30 cellular contexts compared by ENCODE assay signal in genomic region chr2:28659127-28659526, GRCh38.
"Had no signal": no experiment of that assay in that cellular context is flagged by ENCODE, and none has a peak within 500 bp of the region (broad histone marks: within the 10 kb centered on the region; RNA-seq: fewer than 3 reads in every experiment).

No MANE protein-coding gene starts in this region.

- FAIRE-seq: endometrium, endothelial cell of umbilical vein, frontal cortex had no signal

- H3K4me3 ChIP-seq: ascending aorta, breast epithelium, cardiac muscle cell, colonic mucosa, heart left ventricle had no signal

- H3K27me3 ChIP-seq: ascending aorta, breast epithelium, cardiac muscle cell, colonic mucosa, heart left ventricle had no signal

- H3K36me3 ChIP-seq: ascending aorta, breast epithelium, cardiac muscle cell, colonic mucosa, heart left ventricle, WERI-Rb-1 had no signal

- H3K27ac ChIP-seq: breast epithelium, cardiac muscle cell, colonic mucosa, WERI-Rb-1 had no signal

- ATAC-seq: activated CD4-positive, alpha-beta T cell treated with anti-CD3 and anti-CD28 coated beads for 36 hours; activated CD4-positive, CD25-positive, alpha-beta regulatory T cell treated with anti-CD3 and anti-CD28 coated beads, Interleukin-2, amount 50 U/mL, for 24 hours; activated CD8-positive, alpha-beta memory T cell treated with anti-CD3 and anti-CD28 coated beads, Interleukin-2, amount 10 ng/mL, durations not matched to agents 7 days and 5 days; activated CD8-positive, alpha-beta T cell treated with anti-CD3 and anti-CD28 coated beads, Interleukin-2, amount 10 ng/mL, durations not matched to agents 7 days and 5 days; activated naive CD4-positive, alpha-beta T cell treated with anti-CD3 and anti-CD28 coated beads, Interleukin-2, amount 50 U/mL, for 72 hours; T-helper 17 cell had no signal

- DNase-seq: activated B cell treated with CpG ODN at 0.5 μM for 24 hours; activated CD4-positive, alpha-beta memory T cell treated with anti-CD3 and anti-CD28 coated beads for 36 hours; activated CD4-positive, alpha-beta T cell treated with anti-CD3 and anti-CD28 coated beads for 36 hours; activated CD4-positive, alpha-beta T cell treated with anti-CD3 and anti-CD28 coated beads, Interleukin-2, amount 10 ng/mL, durations not matched to agents 24 days and 14 days; activated CD8-positive, alpha-beta memory T cell treated with anti-CD3 and anti-CD28 coated beads, Interleukin-2, amount 10 ng/mL, durations not matched to agents 7 days and 5 days; activated CD8-positive, alpha-beta memory T cell treated with anti-CD3 and anti-CD28 coated beads, Interleukin-2, amount 50 U/mL, for 4 hours; activated CD8-positive, alpha-beta T cell treated with anti-CD3 and anti-CD28 coated beads, Interleukin-2, amount 10 ng/mL, durations not matched to agents 7 days and 5 days; activated effector memory CD4-positive, alpha-beta T cell treated with anti-CD3 and anti-CD28 coated beads, Interleukin-2, amount 50 U/mL, for 16 hours; activated naive CD4-positive, alpha-beta T cell treated with anti-CD3 and anti-CD28 coated beads, Interleukin-2, amount 10 ng/mL, durations not matched to agents 7 days and 5 days; activated naive CD8-positive, alpha-beta T cell treated with anti-CD3 and anti-CD28 coated beads, Interleukin-2, amount 10 ng/mL, durations not matched to agents 7 days and 5 days; activated T-cell treated with anti-CD3 and anti-CD28 coated beads, Interleukin-2, amount 50 U/mL, for 1 hour; activated T-cell treated with anti-CD3 and anti-CD28 coated beads, Interleukin-2, amount 50 U/mL, for 48 hours; central memory CD4-positive, alpha-beta T cell; cerebellar nuclear complex; colonic mucosa; effector CD8-positive, alpha-beta T cell; glutamatergic neuron; heart left ventricle; T-helper 1 cell; T-helper 17 cell; T1000; WERI-Rb-1 had no signal

- H3K9me3 ChIP-seq: ascending aorta, breast epithelium, colonic mucosa had no signal
